Comparison of ENCODE assay signal across 8 cellular contexts in the genomic region with DNA sequence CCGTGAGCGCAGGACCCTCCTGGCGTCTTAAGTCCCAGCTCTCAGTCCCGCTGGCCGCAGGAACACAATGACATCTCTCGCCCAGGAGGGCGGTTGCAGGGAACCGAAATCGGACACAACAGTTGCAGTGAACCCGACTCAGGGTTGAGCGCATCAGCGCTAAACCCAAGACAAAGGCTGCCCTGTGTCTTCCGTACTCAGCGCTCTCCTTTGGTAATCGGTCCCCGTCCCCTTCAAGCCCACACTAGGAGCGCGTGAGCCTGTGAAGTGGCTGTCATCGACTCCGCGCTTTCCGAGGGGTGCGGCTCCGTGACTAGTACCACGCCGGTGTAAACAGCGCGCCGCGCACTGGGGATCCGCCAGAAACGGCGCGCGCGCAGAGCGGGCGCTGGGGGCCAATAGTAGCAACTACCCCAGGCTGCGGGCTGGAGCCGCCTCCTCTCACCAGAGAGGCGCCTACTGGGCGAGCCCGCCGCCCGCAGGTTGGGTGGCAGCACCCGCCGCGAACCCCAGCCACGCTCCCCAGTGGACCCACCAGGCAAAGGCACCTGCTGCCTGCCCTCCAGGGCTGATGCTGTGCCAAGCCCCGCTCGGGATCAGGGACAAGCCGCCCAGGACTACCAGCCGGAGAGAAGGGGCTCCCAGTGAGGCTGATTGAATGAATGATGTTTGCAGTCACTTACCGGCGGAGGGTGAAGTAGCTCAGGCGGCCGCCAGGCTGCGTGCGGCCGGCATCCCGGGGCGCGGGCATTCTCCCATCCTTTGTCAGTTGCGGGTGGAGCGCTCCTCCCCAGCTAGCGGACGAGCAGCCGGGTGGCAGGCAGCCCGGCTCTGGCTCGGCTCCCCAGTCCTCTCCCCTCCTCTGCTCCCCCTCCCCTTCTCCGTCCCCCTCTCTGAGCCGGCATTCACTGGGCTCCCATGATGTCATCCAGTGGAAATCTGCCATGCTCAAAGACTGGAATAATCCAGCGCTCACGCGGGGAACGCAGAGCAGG.
DNase-seq lines count a peak whose midpoint lies in the region; ATAC-seq lines count a peak whose summit lies in the region.

No MANE protein-coding gene starts in this region.

- H3K9me3 Mint-ChIP-seq in stimulated activated effector memory CD8-positive, alpha-beta T cell treated with anti-CD3 and anti-CD28 coated beads, Interleukin-12 subunit alpha, Interleukin-12 subunit beta, amount 100 ng/mL, for 72 hours: peaks cover 10% of the 10 kb centered on the region

- no peaks in the 10 kb centered on the region for H3K4me1 Mint-ChIP-seq in stimulated activated effector memory CD8-positive, alpha-beta T cell treated with anti-CD3 and anti-CD28 coated beads, Interleukin-12 subunit alpha, Interleukin-12 subunit beta, amount 100 ng/mL, for 72 hours

- H3K4me3 Mint-ChIP-seq in stimulated activated effector memory CD8-positive, alpha-beta T cell treated with anti-CD3 and anti-CD28 coated beads, Interleukin-12 subunit alpha, Interleukin-12 subunit beta, amount 100 ng/mL, for 72 hours: no peak overlapping the region

- no peaks in the 10 kb centered on the region for H3K36me3 Mint-ChIP-seq in stimulated activated effector memory CD8-positive, alpha-beta T cell treated with anti-CD3 and anti-CD28 coated beads, Interleukin-12 subunit alpha, Interleukin-12 subunit beta, amount 100 ng/mL, for 72 hours

- no peak overlapping the region for H3K27ac Mint-ChIP-seq in stimulated activated effector memory CD8-positive, alpha-beta T cell treated with anti-CD3 and anti-CD28 coated beads, Interleukin-12 subunit alpha, Interleukin-12 subunit beta, amount 100 ng/mL, for 72 hours

- peak; percentile 43 to 63 for DNase-seq in NCI-H2081 (lab: John Stamatoyannopoulos, UW)
- DNase-seq in NCI-H2081 treated with DMSO at 0.1 percent for 48 hours (lab: John Stamatoyannopoulos, UW): no peak
- DNase-seq in amniotic epithelial cell (ENCODE audit: low read depth): peak; percentile 58
- DNase-seq in iPS-NIHi7 (ENCODE audit: extremely low spot score): peak; percentile 34
- no peak for DNase-seq in stimulated activated effector memory CD8-positive, alpha-beta T cell treated with anti-CD3 and anti-CD28 coated beads, Interleukin-12 subunit alpha, Interleukin-12 subunit beta, amount 100 ng/mL, for 72 hours (ENCODE audit: low spot score in 2 of 2)
- DNase-seq in HK-2 (ENCODE audit: unreplicated experiment): no peak
- DNase-seq in SHP77 treated with DMSO at 0.1 percent for 48 hours (lab: John Stamatoyannopoulos, UW): no peak

- peak; percentile 36 for ATAC-seq in stimulated activated effector memory CD8-positive, alpha-beta T cell treated with anti-CD3 and anti-CD28 coated beads, Interleukin-12 subunit alpha, Interleukin-12 subunit beta, amount 100 ng/mL, for 72 hours
- no peak for ATAC-seq in HG02840 (IDR thresholded peaks at IDR 0.05; ENCODE audit: low FRiP score, unreplicated experiment)

Comparison
In these comparisons a context has a peak if more than half of its experiments do, and no peak if none do; other contexts are left out.
1. DNase-seq: peak in NCI-H2081 (2 of 2), amniotic epithelial cell (single experiment) and iPS-NIHi7 (single experiment); none in NCI-H2081 treated with DMSO at 0.1 percent for 48 hours (single experiment), stimulated activated effector memory CD8-positive, alpha-beta T cell treated with anti-CD3 and anti-CD28 coated beads, Interleukin-12 subunit alpha, Interleukin-12 subunit beta, amount 100 ng/mL, for 72 hours (0 of 2), HK-2 (single experiment) and SHP77 treated with DMSO at 0.1 percent for 48 hours (single experiment).